ENCODE assay signal across 10 cellular contexts in genomic region chr3:12963869-12964712, GRCh38.
DNase-seq lines count a peak whose midpoint lies in the region; ATAC-seq and TF ChIP-seq lines count a peak whose summit lies in the region.
"Had no signal": no experiment of that assay in that cellular context is flagged by ENCODE, and none has a peak within 500 bp of the region (broad histone marks: within the 10 kb centered on the region; RNA-seq: fewer than 3 reads in every experiment).

No MANE protein-coding gene starts in this region.

- peak overlapping the region; percentile 19 to 82 (median 39) for H3K4me3 Mint-ChIP-seq in CD4-positive, CD25-positive, alpha-beta regulatory T cell
- H3K4me3 Mint-ChIP-seq in natural killer cell = peak overlapping the region; percentile 74

- intact Hi-C loops in natural killer cell (cut with micrococcal nuclease) = no loop called here

- POLR2A ChIA-PET in HEK293T (lab: Yijun Ruan, JAX) = no interaction called here

- H3K36me3 Mint-ChIP-seq in CD4-positive, CD25-positive, alpha-beta regulatory T cell = peaks cover 12% of the 10 kb centered on the region
- no peaks in the 10 kb centered on the region for H3K36me3 Mint-ChIP-seq in natural killer cell

- no peak overlapping the region for H3K4me3 ChIP-seq in CD4-positive, CD25-positive, alpha-beta regulatory T cell (ENCODE audit: low read depth, low read length)
- no peak overlapping the region for H3K4me3 ChIP-seq in brain microvascular endothelial cell (ENCODE audit: low read depth, low read length)
- H3K4me3 ChIP-seq: PC-9 had no signal

- no peak for DNase-seq in CD4-positive, CD25-positive, alpha-beta regulatory T cell
- peak; percentile 15 for DNase-seq in KBM-7
- peak; percentile 67 for DNase-seq in cerebellar cortex (ENCODE audit: low spot score)
- no peak for DNase-seq in natural killer cell
- DNase-seq in HEK293T (ENCODE audit: extremely low spot score) = no peak
- no peak for DNase-seq in brain microvascular endothelial cell
- DNase-seq in mesenteric fat pad (ENCODE audit: low spot score) = no peak
- DNase-seq: activated gamma-delta T cell treated with Interleukin-2 at 50 U/mL for 16 hours, PC-9 had no signal

- H3K27ac Mint-ChIP-seq in CD4-positive, CD25-positive, alpha-beta regulatory T cell = peak overlapping the region; percentile 15 to 81 (median 16)
- peak overlapping the region; percentile 78 to 89 for H3K27ac Mint-ChIP-seq in natural killer cell

- no peaks in the 10 kb centered on the region for H3K27me3 Mint-ChIP-seq in CD4-positive, CD25-positive, alpha-beta regulatory T cell
- no peaks in the 10 kb centered on the region for H3K27me3 Mint-ChIP-seq in natural killer cell (ENCODE audit: low read depth in 2 of 2)

- no peak for TF ChIP-seq CTCF in natural killer cell (IDR thresholded peaks at IDR 0.05)
- TF ChIP-seq CTCF in brain microvascular endothelial cell (IDR thresholded peaks at IDR 0.05; ENCODE audit: low read depth, low read length, missing control alignments) = no peak

- no peaks in the 10 kb centered on the region for H3K9me3 ChIP-seq in CD4-positive, CD25-positive, alpha-beta regulatory T cell (ENCODE audit: control insufficient read depth in 2 of 2, low read length in 2 of 2)

- H3K36me3 ChIP-seq in CD4-positive, CD25-positive, alpha-beta regulatory T cell (ENCODE audit: control insufficient read depth, insufficient read depth, low read length) = peaks cover 25% of the 10 kb centered on the region
- no peaks in the 10 kb centered on the region for H3K36me3 ChIP-seq in brain microvascular endothelial cell (replicated peaks)

- CTCF ChIA-PET in HEK293T (lab: Yijun Ruan, JAX) = interaction anchor here (0.6 kb wide), 1 partner anchor 20 kb away, joined by 3 read pairs; no protein-coding TSS in a partner anchor

- ATAC-seq in CD4-positive, CD25-positive, alpha-beta regulatory T cell (ENCODE audit: low read depth in 2 of 2) = no peak
- ATAC-seq in natural killer cell = no peak
- no peak for ATAC-seq in GM19035 (IDR thresholded peaks at IDR 0.05; ENCODE audit: unreplicated experiment)

- H3K4me1 Mint-ChIP-seq in CD4-positive, CD25-positive, alpha-beta regulatory T cell = peaks cover 15 to 93% (median 77%) of the 10 kb centered on the region in 4 donors
- peaks cover 78 to 94% of the 10 kb centered on the region in 2 donors for H3K4me1 Mint-ChIP-seq in natural killer cell

- no peaks in the 10 kb centered on the region for H3K27me3 ChIP-seq in CD4-positive, CD25-positive, alpha-beta regulatory T cell (ENCODE audit: control insufficient read depth, insufficient read depth, low read length)
- no peaks in the 10 kb centered on the region for H3K27me3 ChIP-seq in brain microvascular endothelial cell (replicated peaks)

- no peak overlapping the region for H3K27ac ChIP-seq in CD4-positive, CD25-positive, alpha-beta regulatory T cell (ENCODE audit: insufficient read depth, low read length, poor library complexity, severe bottlenecking)
- H3K27ac ChIP-seq in brain microvascular endothelial cell = no peak overlapping the region
- H3K27ac ChIP-seq: PC-9 had no signal

- peaks cover 66% of the 10 kb centered on the region for H3K4me1 ChIP-seq in CD4-positive, CD25-positive, alpha-beta regulatory T cell (ENCODE audit: control insufficient read depth, insufficient read depth, low read length, poor library complexity, severe bottlenecking)

- peaks cover 0 to 1% (median 0%) of the 10 kb centered on the region in 7 donors for H3K9me3 Mint-ChIP-seq in CD4-positive, CD25-positive, alpha-beta regulatory T cell
- no peaks in the 10 kb centered on the region for H3K9me3 Mint-ChIP-seq in natural killer cell

- in situ Hi-C loops in KBM-7 (cut with MboI; ENCODE audit: low pct_unique_long_range_greater_than_20kb, low sequenced_read_pairs) (no loop called here), brain microvascular endothelial cell (cut with HindIII; ENCODE audit: low pct_ligation_motif_present, low sequenced_read_pairs) (no loop called here)

TF ChIP-seq in HEK293T, 16 proteins besides CTCF, POLR2A, EP300 and RAD21:
- TF ChIP-seq PKNOX1 (IDR thresholded peaks at IDR 0.05) = no peak
- TF ChIP-seq FOXK2 (IDR thresholded peaks at IDR 0.05) = no peak
- TF ChIP-seq L3MBTL2 (conservative IDR thresholded peaks at IDR 0.05) = no peak
- no peak for TF ChIP-seq BHLHE40 (IDR thresholded peaks at IDR 0.05; ENCODE audit: borderline replicate concordance)
- TF ChIP-seq ZNF384 (IDR thresholded peaks at IDR 0.05) = no peak
- no peak for TF ChIP-seq CTBP1 (IDR thresholded peaks at IDR 0.05; ENCODE audit: borderline replicate concordance)

Comparison
In these comparisons a context has a peak if more than half of its experiments do, and no peak if none do; other contexts are left out.
1. DNase-seq: peak in KBM-7 (single experiment) and cerebellar cortex (single experiment); none in CD4-positive, CD25-positive, alpha-beta regulatory T cell (0 of 3), natural killer cell (single experiment), HEK293T (single experiment), brain microvascular endothelial cell (single experiment) and mesenteric fat pad (single experiment).